8 cellular contexts compared by ENCODE assay signal in the genomic region with DNA sequence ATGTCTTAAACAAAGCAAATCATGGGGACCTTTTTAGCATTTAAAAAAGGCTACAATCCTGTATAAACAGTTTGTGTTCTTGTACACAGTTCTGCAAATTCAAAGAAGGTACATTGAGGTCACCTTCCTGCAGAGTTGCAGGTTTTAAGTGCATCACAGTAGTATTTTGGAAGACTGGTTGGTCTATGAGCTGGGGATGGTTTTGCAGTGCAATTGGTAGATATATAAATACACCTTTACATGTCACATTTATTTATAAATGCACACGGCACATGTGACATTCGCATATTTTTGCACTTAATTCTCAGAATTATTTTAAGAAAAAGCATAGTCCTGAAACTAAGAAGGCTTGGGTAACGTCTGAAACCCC. TPM values are rescaled to one million over a fixed set of nuclear protein-coding genes. Genes with fewer than 3 reads are reported as not detected.
DNase-seq lines count a peak whose midpoint lies in the region; ATAC-seq and TF ChIP-seq lines count a peak whose summit lies in the region.

No MANE protein-coding gene starts in this region.

- POLR2A ChIA-PET in WTC11 (lab: Charles Lee) = no interaction called here

- H3K9ac ChIP-seq in iPS-18a (ENCODE audit: low read length) (no peak overlapping the region), subcutaneous abdominal adipose tissue (ENCODE audit: low read length in 5 of 5) (peak overlapping the region in 2 of 5 donors; percentile 4 to 16)

- H3K9me3 ChIP-seq in iPS-18a (ENCODE audit: control insufficient read depth, low read depth, low read length) (no peaks in the 10 kb centered on the region), subcutaneous abdominal adipose tissue (ENCODE audit: control insufficient read depth in 5 of 5, low read length in 5 of 5) (peaks cover 0 to 2% (median 0%) of the 10 kb centered on the region in 5 donors)

- H3K27me3 ChIP-seq in iPS-18a (ENCODE audit: control insufficient read depth, insufficient read depth, low read length) = peaks cover 59% of the 10 kb centered on the region
- H3K27me3 ChIP-seq in subcutaneous abdominal adipose tissue (ENCODE audit: control insufficient read depth in 5 of 5, insufficient read depth in 4 of 5, low read length in 5 of 5) = no peaks in the 10 kb centered on the region

- H3K9me3 Mint-ChIP-seq in T-helper 2 cell treated with Interferon-gamma antibody and Interleukin-4, amounts not matched to agents 5 μg/mL and 100 μg/mL, for 36 hours = peaks cover 5% of the 10 kb centered on the region
- peaks cover 9% of the 10 kb centered on the region for H3K9me3 Mint-ChIP-seq in WTC11

- ATAC-seq in WTC11 = no peak

- peak overlapping the region; percentile 84 for H3K27ac Mint-ChIP-seq in T-helper 2 cell treated with Interferon-gamma antibody and Interleukin-4, amounts not matched to agents 5 μg/mL and 100 μg/mL, for 36 hours
- no peak overlapping the region for H3K27ac Mint-ChIP-seq in WTC11

- H3K27ac ChIP-seq in iPS-18a (ENCODE audit: low read length) (no peak overlapping the region), subcutaneous abdominal adipose tissue (ENCODE audit: low read depth, low read length) (peak overlapping the region; percentile 87)

- CTCF ChIA-PET in WTC11 (lab: Charles Lee) = interaction anchor here (0.7 to 1.3 kb wide), 4 partner anchors 28 to 114 kb away, joined by 3 to 4 read pairs (median 3); no protein-coding TSS in a partner anchor

- H3K36me3 Mint-ChIP-seq in T-helper 2 cell treated with Interferon-gamma antibody and Interleukin-4, amounts not matched to agents 5 μg/mL and 100 μg/mL, for 36 hours (ENCODE audit: low read depth) = peaks cover 25% of the 10 kb centered on the region
- H3K36me3 Mint-ChIP-seq in WTC11 = no peaks in the 10 kb centered on the region

- no peak for DNase-seq in T-helper 2 cell treated with Interferon-gamma antibody and Interleukin-4, amounts not matched to agents 5 μg/mL and 100 μg/mL, for 36 hours (ENCODE audit: low spot score)
- DNase-seq in T-helper 2 cell (no peak), WTC11 (ENCODE audit: low spot score) (no peak), NCI-H1417 treated with DMSO at 0.1 percent for 48 hours (lab: John Stamatoyannopoulos, UW) (no peak), NCI-H146 (lab: John Stamatoyannopoulos, UW) (no peak), EL (no peak)

- no peaks in the 10 kb centered on the region for H3K27me3 Mint-ChIP-seq in T-helper 2 cell treated with Interferon-gamma antibody and Interleukin-4, amounts not matched to agents 5 μg/mL and 100 μg/mL, for 36 hours (ENCODE audit: low read depth)
- peaks cover 43% of the 10 kb centered on the region for H3K27me3 Mint-ChIP-seq in WTC11 (ENCODE audit: low read depth)

- H3K36me3 ChIP-seq in iPS-18a (ENCODE audit: control insufficient read depth, low read depth, low read length) (no peaks in the 10 kb centered on the region), subcutaneous abdominal adipose tissue (ENCODE audit: control insufficient read depth in 5 of 5, insufficient read depth in 5 of 5, low read length in 5 of 5) (peaks cover 0 to 16% (median 10%) of the 10 kb centered on the region in 5 donors)

- H3K4me3 ChIP-seq in iPS-18a (ENCODE audit: low read length) (peak overlapping the region; percentile 74), subcutaneous abdominal adipose tissue (ENCODE audit: low read depth in 1 of 5, low read length in 5 of 5) (peak overlapping the region in 4 of 5 donors; percentile 32 to 93 (median 90))

- H3K4me1 ChIP-seq in iPS-18a (ENCODE audit: control insufficient read depth, low read depth, low read length) (peaks cover 8% of the 10 kb centered on the region), subcutaneous abdominal adipose tissue (ENCODE audit: control insufficient read depth in 5 of 5, insufficient read depth in 5 of 5, low read length in 5 of 5) (peaks cover 6 to 47% (median 40%) of the 10 kb centered on the region in 5 donors)

- peak overlapping the region; percentile 87 for H3K4me3 Mint-ChIP-seq in T-helper 2 cell treated with Interferon-gamma antibody and Interleukin-4, amounts not matched to agents 5 μg/mL and 100 μg/mL, for 36 hours
- H3K4me3 Mint-ChIP-seq in WTC11 = peak overlapping the region; percentile 94

- no peak for TF ChIP-seq CTCF in WTC11 (IDR thresholded peaks at IDR 0.05)

- H3K4me1 Mint-ChIP-seq in T-helper 2 cell treated with Interferon-gamma antibody and Interleukin-4, amounts not matched to agents 5 μg/mL and 100 μg/mL, for 36 hours (ENCODE audit: low read depth) = peaks cover 30% of the 10 kb centered on the region
- H3K4me1 Mint-ChIP-seq in WTC11 = peaks cover 22% of the 10 kb centered on the region

TF ChIP-seq in WTC11, 78 proteins besides CTCF, POLR2A, EP300 and RAD21:
- TF ChIP-seq GTF2I (CRISPR knock-in tag; conservative IDR thresholded peaks at IDR 0.05) = no peak
- TF ChIP-seq, protein P1, sequence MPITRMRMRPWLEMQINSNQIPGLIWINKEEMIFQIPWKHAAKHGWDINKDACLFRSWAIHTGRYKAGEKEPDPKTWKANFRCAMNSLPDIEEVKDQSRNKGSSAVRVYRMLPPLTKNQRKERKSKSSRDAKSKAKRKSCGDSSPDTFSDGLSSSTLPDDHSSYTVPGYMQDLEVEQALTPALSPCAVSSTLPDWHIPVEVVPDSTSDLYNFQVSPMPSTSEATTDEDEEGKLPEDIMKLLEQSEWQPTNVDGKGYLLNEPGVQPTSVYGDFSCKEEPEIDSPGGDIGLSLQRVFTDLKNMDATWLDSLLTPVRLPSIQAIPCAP (CRISPR knock-in tag; IDR thresholded peaks at IDR 0.05) = no peak
- TF ChIP-seq, protein P2, sequence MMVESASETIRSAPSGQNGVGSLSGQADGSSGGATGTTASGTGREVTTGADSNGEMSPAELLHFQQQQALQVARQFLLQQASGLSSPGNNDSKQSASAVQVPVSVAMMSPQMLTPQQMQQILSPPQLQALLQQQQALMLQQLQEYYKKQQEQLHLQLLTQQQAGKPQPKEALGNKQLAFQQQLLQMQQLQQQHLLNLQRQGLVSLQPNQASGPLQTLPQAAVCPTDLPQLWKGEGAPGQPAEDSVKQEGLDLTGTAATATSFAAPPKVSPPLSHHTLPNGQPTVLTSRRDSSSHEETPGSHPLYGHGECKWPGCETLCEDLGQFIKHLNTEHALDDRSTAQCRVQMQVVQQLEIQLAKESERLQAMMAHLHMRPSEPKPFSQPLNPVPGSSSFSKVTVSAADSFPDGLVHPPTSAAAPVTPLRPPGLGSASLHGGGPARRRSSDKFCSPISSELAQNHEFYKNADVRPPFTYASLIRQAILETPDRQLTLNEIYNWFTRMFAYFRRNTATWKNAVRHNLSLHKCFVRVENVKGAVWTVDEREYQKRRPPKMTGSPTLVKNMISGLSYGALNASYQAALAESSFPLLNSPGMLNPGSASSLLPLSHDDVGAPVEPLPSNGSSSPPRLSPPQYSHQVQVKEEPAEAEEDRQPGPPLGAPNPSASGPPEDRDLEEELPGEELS (CRISPR knock-in tag; IDR thresholded peaks at IDR 0.05) = no peak
- no peak for TF ChIP-seq ZNF423 (CRISPR knock-in tag; IDR thresholded peaks at IDR 0.05)
- TF ChIP-seq, protein P3, sequence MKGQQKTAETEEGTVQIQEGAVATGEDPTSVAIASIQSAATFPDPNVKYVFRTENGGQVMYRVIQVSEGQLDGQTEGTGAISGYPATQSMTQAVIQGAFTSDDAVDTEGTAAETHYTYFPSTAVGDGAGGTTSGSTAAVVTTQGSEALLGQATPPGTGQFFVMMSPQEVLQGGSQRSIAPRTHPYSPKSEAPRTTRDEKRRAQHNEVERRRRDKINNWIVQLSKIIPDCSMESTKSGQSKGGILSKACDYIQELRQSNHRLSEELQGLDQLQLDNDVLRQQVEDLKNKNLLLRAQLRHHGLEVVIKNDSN (CRISPR knock-in tag; IDR thresholded peaks at IDR 0.05) = no peak
- TF ChIP-seq FOXJ3 (CRISPR knock-in tag; IDR thresholded peaks at IDR 0.05; ENCODE audit: borderline replicate concordance) = no peak
- no peak for TF ChIP-seq JUN (CRISPR knock-in tag; IDR thresholded peaks at IDR 0.05)
- no peak for TF ChIP-seq SOX15 (CRISPR knock-in tag; IDR thresholded peaks at IDR 0.05)
- no peak for TF ChIP-seq ZNF416 (CRISPR knock-in tag; IDR thresholded peaks at IDR 0.05)
- TF ChIP-seq, protein P4, sequence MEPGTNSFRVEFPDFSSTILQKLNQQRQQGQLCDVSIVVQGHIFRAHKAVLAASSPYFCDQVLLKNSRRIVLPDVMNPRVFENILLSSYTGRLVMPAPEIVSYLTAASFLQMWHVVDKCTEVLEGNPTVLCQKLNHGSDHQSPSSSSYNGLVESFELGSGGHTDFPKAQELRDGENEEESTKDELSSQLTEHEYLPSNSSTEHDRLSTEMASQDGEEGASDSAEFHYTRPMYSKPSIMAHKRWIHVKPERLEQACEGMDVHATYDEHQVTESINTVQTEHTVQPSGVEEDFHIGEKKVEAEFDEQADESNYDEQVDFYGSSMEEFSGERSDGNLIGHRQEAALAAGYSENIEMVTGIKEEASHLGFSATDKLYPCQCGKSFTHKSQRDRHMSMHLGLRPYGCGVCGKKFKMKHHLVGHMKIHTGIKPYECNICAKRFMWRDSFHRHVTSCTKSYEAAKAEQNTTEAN (CRISPR knock-in tag; IDR thresholded peaks at IDR 0.05) = no peak

RNA-seq across cellular contexts. Expression of a gene that starts 0.6 kb away (rescaled TPM):
- 13.1 to 15.6 TPM (median 13.5 TPM) in 3 replicates for total RNA-seq in WTC11 (2021)
